In the genomic region with DNA sequence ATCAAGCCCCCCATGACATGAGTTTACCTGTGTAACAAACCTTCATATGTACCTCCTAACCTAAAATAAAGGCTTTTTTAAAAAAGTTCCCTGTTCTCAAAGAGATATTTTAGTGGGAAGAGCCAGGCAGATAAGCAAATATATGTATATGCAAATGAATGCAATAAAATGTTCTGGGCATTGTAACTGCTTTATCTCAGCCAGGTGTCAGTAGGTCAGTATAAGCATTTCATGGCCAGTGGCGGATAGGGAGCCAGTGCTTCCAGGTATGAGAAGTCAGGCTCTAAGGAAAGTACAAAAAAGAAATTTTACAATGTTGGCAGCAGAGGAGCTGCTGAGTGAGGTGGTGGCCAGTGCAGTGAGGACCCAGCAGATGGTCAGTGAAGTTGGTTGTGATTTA, we compare ENCODE assay signal across 22 cellular contexts.
"Had no signal": no experiment of that assay in that cellular context is flagged by ENCODE, and none has a peak within 500 bp of the region (broad histone marks: within the 10 kb centered on the region; RNA-seq: fewer than 3 reads in every experiment).

No MANE protein-coding gene starts in this region.

- ATAC-seq: gastroesophageal sphincter; stimulated activated naive B cell treated with anti-CD40 and anti-IgM and Interleukin-4, amounts not matched to agents 10 μg/mL and 1 μg/mL and 100 μg/mL, for 72 hours; stimulated activated naive CD8-positive, alpha-beta T cell treated with anti-CD3 and anti-CD28 coated beads, Interleukin-15, amount 100 ng/mL, for 72 hours; upper lobe of right lung had no signal

- H3K27me3 ChIP-seq: esophagus squamous epithelium, gastroesophageal sphincter, left lung, neutrophil, spleen, testis, tibial nerve, upper lobe of right lung had no signal

- H3K4me3 ChIP-seq: esophagus squamous epithelium, gastroesophageal sphincter, left lung, lower lobe of right lung, spleen, testis, tibial nerve, upper lobe of right lung had no signal

- H3K27me3 Mint-ChIP-seq: dendritic cell treated with granulocyte-macrophage colony-stimulating factor and Interleukin-4, amounts not matched to agents 40 ng/mL and 50 ng/mL, for 4 days; memory B cell; naive B cell; stimulated activated naive B cell treated with anti-CD40 and anti-IgM and Interleukin-4, amounts not matched to agents 10 μg/mL and 1 μg/mL and 100 μg/mL, for 72 hours; stimulated activated naive CD8-positive, alpha-beta T cell treated with anti-CD3 and anti-CD28 coated beads, Interleukin-15, amount 100 ng/mL, for 72 hours had no signal

- H3K9me3 ChIP-seq: esophagus squamous epithelium, gastroesophageal sphincter, left lung, lower lobe of right lung, neutrophil, spleen, testis, tibial nerve, upper lobe of right lung had no signal

- H3K27ac ChIP-seq: esophagus squamous epithelium, gastroesophageal sphincter, left lung, lower lobe of right lung, neutrophil, spleen, testis, tibial nerve, upper lobe of right lung had no signal

- DNase-seq: esophagus squamous epithelium; foreskin fibroblast; glutamatergic neuron; islet precursor cell; left lung; lower lobe of right lung; midbrain; naive B cell; posterior cingulate gyrus; spleen; stimulated activated CD4-positive, alpha-beta T cell treated with anti-CD3 and anti-CD28 coated beads, Interleukin-15, amount 100 ng/mL, for 24 hours; stimulated activated CD4-positive, alpha-beta T cell treated with anti-CD3 and anti-CD28 coated beads, Interleukin-1b, Interleukin-23, amount 100 ng/mL, for 48 hours; stimulated activated CD4-positive, alpha-beta T cell treated with anti-CD3 and anti-CD28 coated beads, Interleukin-4, amount 100 ng/mL, for 24 hours; stimulated activated naive B cell treated with anti-CD40 and anti-IgM and Interleukin-4, amounts not matched to agents 10 μg/mL and 1 μg/mL and 100 μg/mL, for 72 hours; stimulated activated naive CD8-positive, alpha-beta T cell treated with anti-CD3 and anti-CD28 coated beads, Interleukin-15, amount 100 ng/mL, for 72 hours; testis; upper lobe of right lung had no signal

- H3K27ac Mint-ChIP-seq: dendritic cell treated with granulocyte-macrophage colony-stimulating factor and Interleukin-4, amounts not matched to agents 40 ng/mL and 50 ng/mL, for 4 days; memory B cell; stimulated activated naive B cell treated with anti-CD40 and anti-IgM and Interleukin-4, amounts not matched to agents 10 μg/mL and 1 μg/mL and 100 μg/mL, for 72 hours; stimulated activated naive CD8-positive, alpha-beta T cell treated with anti-CD3 and anti-CD28 coated beads, Interleukin-15, amount 100 ng/mL, for 72 hours had no signal

- H3K36me3 Mint-ChIP-seq: naive B cell had no signal

- H3K4me1 ChIP-seq: left lung, lower lobe of right lung, testis, upper lobe of right lung had no signal

- H3K9me3 Mint-ChIP-seq: dendritic cell treated with granulocyte-macrophage colony-stimulating factor and Interleukin-4, amounts not matched to agents 40 ng/mL and 50 ng/mL, for 4 days; memory B cell; naive B cell; stimulated activated naive B cell treated with anti-CD40 and anti-IgM and Interleukin-4, amounts not matched to agents 10 μg/mL and 1 μg/mL and 100 μg/mL, for 72 hours; stimulated activated naive CD8-positive, alpha-beta T cell treated with anti-CD3 and anti-CD28 coated beads, Interleukin-15, amount 100 ng/mL, for 72 hours had no signal

- H3K4me3 Mint-ChIP-seq: dendritic cell treated with granulocyte-macrophage colony-stimulating factor and Interleukin-4, amounts not matched to agents 40 ng/mL and 50 ng/mL, for 4 days; memory B cell; naive B cell; stimulated activated naive B cell treated with anti-CD40 and anti-IgM and Interleukin-4, amounts not matched to agents 10 μg/mL and 1 μg/mL and 100 μg/mL, for 72 hours; stimulated activated naive CD8-positive, alpha-beta T cell treated with anti-CD3 and anti-CD28 coated beads, Interleukin-15, amount 100 ng/mL, for 72 hours had no signal
